ENCODE assay signal across 8 cellular contexts in genomic region chr5:891117-891836, GRCh38. TPM values are rescaled to one million over a fixed set of nuclear protein-coding genes. Genes with fewer than 3 reads are reported as not detected.
DNase-seq lines count a peak whose midpoint lies in the region; ATAC-seq, FAIRE-seq and TF ChIP-seq lines count a peak whose summit lies in the region.

No MANE protein-coding gene starts in this region.

- H3K36me3 Mint-ChIP-seq in nephron (ENCODE audit: low read depth): peaks cover 48% of the 10 kb centered on the region

- FAIRE-seq in GM12892 (lab: Jason Lieb, UNC): no peak

- H3K4me3 Mint-ChIP-seq in nephron: peak overlapping the region; percentile 86 to 88 (median 88)

- peak overlapping the region; percentile 46 to 88 (median 81) for H3K27ac Mint-ChIP-seq in nephron

- H3K27ac ChIP-seq in coronary artery: no peak overlapping the region

- no peaks in the 10 kb centered on the region for H3K9me3 Mint-ChIP-seq in nephron

- peak; percentile 59 for DNase-seq in NOMO-1 treated with DMSO at 0.1 percent for 48 hours (lab: John Stamatoyannopoulos, UW; ENCODE audit: unreplicated experiment)
- DNase-seq in coronary artery (ENCODE audit: low spot score): no peak
- DNase-seq in GM12892 (ENCODE audit: insufficient read length): no peak

- ATAC-seq in GM19455 (IDR thresholded peaks at IDR 0.05; ENCODE audit: unreplicated experiment) (no peak), HG03378 (IDR thresholded peaks at IDR 0.05; ENCODE audit: unreplicated experiment) (no peak), HG03457 (IDR thresholded peaks at IDR 0.05; ENCODE audit: unreplicated experiment) (no peak)

- TF ChIP-seq CTCF in coronary artery (IDR thresholded peaks at IDR 0.05) (no peak), nephron (IDR thresholded peaks at IDR 0.05; ENCODE audit: unreplicated experiment in 3 of 3) (no peak)

- H3K9me3 ChIP-seq in ES-I3 (ENCODE audit: control insufficient read depth, insufficient read depth, low read length): no peaks in the 10 kb centered on the region

- peak overlapping the region; percentile 87 for H3K4me3 ChIP-seq in coronary artery

- H3K4me1 Mint-ChIP-seq in nephron: peaks cover 11% of the 10 kb centered on the region

- no peak for TF ChIP-seq POLR2A in GM12892 (IDR thresholded peaks at IDR 0.05; ENCODE audit: low read depth, low read length)

- H3K36me3 ChIP-seq in ES-I3 (ENCODE audit: insufficient read depth, low read length): peaks cover 44% of the 10 kb centered on the region

- H3K4me1 ChIP-seq in ES-I3 (ENCODE audit: insufficient read depth, low read length): 0 out of 2 replicates have a peak, but pooled peaks cover 8% of the 10 kb centered on the region

- peak overlapping the region; percentile 74 for H3K9ac ChIP-seq in ES-I3 (ENCODE audit: low read depth, low read length)

- H3K27me3 Mint-ChIP-seq in nephron (ENCODE audit: low read depth): no peaks in the 10 kb centered on the region

RNA-seq across cellular contexts. Expression of gene BRD9, which starts 1.3 kb away (rescaled TPM):
- 26.8 TPM for polyA plus RNA-seq in GM12892 (2012; ENCODE audit: missing spikeins)

RNA-seq across cellular contexts. Expression of gene TRIP13, which starts 1.4 kb away (rescaled TPM):
- polyA plus RNA-seq in GM12892 (2012; ENCODE audit: missing spikeins): 16.0 TPM

RNA-seq across cellular contexts. Expression of gene ZDHHC11, which starts 40.5 kb away (rescaled TPM):
- 2.6 TPM for polyA plus RNA-seq in GM12892 (2012; ENCODE audit: missing spikeins)
